In genomic region chr11:27926981-27927481, GRCh38 we compare ENCODE assay signal across 11 cellular contexts.
A peak's percentile ranks its signal among the peaks of the same experiment; 100 is the strongest.
DNase-seq lines count a peak whose midpoint lies in the region; ATAC-seq, FAIRE-seq and TF ChIP-seq lines count a peak whose summit lies in the region.
"Had no signal": no experiment of that assay in that cellular context is flagged by ENCODE, and none has a peak within 500 bp of the region (broad histone marks: within the 10 kb centered on the region; RNA-seq: fewer than 3 reads in every experiment).

No MANE protein-coding gene starts in this region.

- CTCF ChIA-PET in activated CD8-positive, alpha-beta T cell treated with anti-CD3 and anti-CD28 coated beads for 36 hours (lab: Charles Lee), result interaction anchor here (1.0 kb wide), 1 partner anchor 228 kb away, joined by 3 read pairs; no protein-coding TSS in a partner anchor

- no peak for ATAC-seq in activated CD8-positive, alpha-beta T cell treated with anti-CD3 and anti-CD28 coated beads for 36 hours

- in situ Hi-C loops in astrocyte of the spinal cord (cut with HindIII; ENCODE audit: low sequenced_read_pairs), result no loop called here

- no peak overlapping the region for H3K4me3 Mint-ChIP-seq in activated CD8-positive, alpha-beta T cell treated with anti-CD3 and anti-CD28 coated beads for 36 hours
- no peak overlapping the region for H3K4me3 Mint-ChIP-seq in activated naive CD8-positive, alpha-beta T cell treated with anti-CD3 and anti-CD28 coated beads for 36 hours

- H3K4me3 ChIP-seq in astrocyte of the spinal cord (ENCODE audit: low read depth, low read length), result no peak overlapping the region
- H3K4me3 ChIP-seq: testis had no signal

- H3K27me3 Mint-ChIP-seq in activated CD8-positive, alpha-beta T cell treated with anti-CD3 and anti-CD28 coated beads for 36 hours, result no peaks in the 10 kb centered on the region
- H3K27me3 Mint-ChIP-seq in activated naive CD8-positive, alpha-beta T cell treated with anti-CD3 and anti-CD28 coated beads for 36 hours, result no peaks in the 10 kb centered on the region

- H3K4me1 Mint-ChIP-seq in activated CD8-positive, alpha-beta T cell treated with anti-CD3 and anti-CD28 coated beads for 36 hours (ENCODE audit: low read depth), result no peaks in the 10 kb centered on the region
- H3K4me1 Mint-ChIP-seq in activated naive CD8-positive, alpha-beta T cell treated with anti-CD3 and anti-CD28 coated beads for 36 hours, result no peaks in the 10 kb centered on the region

- TF ChIP-seq POLR2A in GM12892 (IDR thresholded peaks at IDR 0.05; ENCODE audit: low read depth, low read length), result no peak

- no peaks in the 10 kb centered on the region for H3K9me3 Mint-ChIP-seq in activated CD8-positive, alpha-beta T cell treated with anti-CD3 and anti-CD28 coated beads for 36 hours
- peaks cover 1% of the 10 kb centered on the region for H3K9me3 Mint-ChIP-seq in activated naive CD8-positive, alpha-beta T cell treated with anti-CD3 and anti-CD28 coated beads for 36 hours

- H3K27ac Mint-ChIP-seq in activated CD8-positive, alpha-beta T cell treated with anti-CD3 and anti-CD28 coated beads for 36 hours, result no peak overlapping the region
- H3K27ac Mint-ChIP-seq in activated naive CD8-positive, alpha-beta T cell treated with anti-CD3 and anti-CD28 coated beads for 36 hours, result no peak overlapping the region

- no peaks in the 10 kb centered on the region for H3K36me3 Mint-ChIP-seq in activated CD8-positive, alpha-beta T cell treated with anti-CD3 and anti-CD28 coated beads for 36 hours (ENCODE audit: low read depth)
- H3K36me3 Mint-ChIP-seq in activated naive CD8-positive, alpha-beta T cell treated with anti-CD3 and anti-CD28 coated beads for 36 hours, result no peaks in the 10 kb centered on the region

- intact Hi-C loops in activated CD8-positive, alpha-beta T cell treated with anti-CD3 and anti-CD28 coated beads for 36 hours (cut with micrococcal nuclease), result no loop called here

- DNase-seq in GM12892 (ENCODE audit: insufficient read length), result no peak
- peak; percentile 95 for DNase-seq in NCI-H82 (lab: John Stamatoyannopoulos, UW)
- peak; percentile 93 for DNase-seq in astrocyte of the spinal cord (ENCODE audit: low read depth, low spot score)
- peak; percentile 93 for DNase-seq in renal cortical epithelial cell (ENCODE audit: low read depth)
- no peak for DNase-seq in stimulated activated CD8-positive, alpha-beta memory T cell treated with anti-CD3 and anti-CD28 coated beads, Interleukin-4, amount 100 ng/mL, for 48 hours
- DNase-seq in activated CD8-positive, alpha-beta T cell treated with anti-CD3 and anti-CD28 coated beads for 36 hours, result no peak
- DNase-seq in activated naive CD8-positive, alpha-beta T cell treated with anti-CD3 and anti-CD28 coated beads for 36 hours, result no peak
- DNase-seq: NCI-H146; stimulated activated CD4-positive, alpha-beta T cell treated with anti-CD3 and anti-CD28 coated beads, Interleukin-2, amount 100 ng/mL, for 24 hours; testis had no signal

- POLR2A ChIA-PET in activated CD8-positive, alpha-beta T cell treated with anti-CD3 and anti-CD28 coated beads for 36 hours (lab: Charles Lee), result no interaction called here

- no peak for TF ChIP-seq CTCF in astrocyte of the spinal cord (IDR thresholded peaks at IDR 0.05; ENCODE audit: low read depth, low read length)
- TF ChIP-seq CTCF in activated CD8-positive, alpha-beta T cell treated with anti-CD3 and anti-CD28 coated beads for 36 hours (IDR thresholded peaks at IDR 0.05), result no peak

- peak; percentile 76 for FAIRE-seq in GM12892 (lab: Jason Lieb, UNC)
- FAIRE-seq: colon had no signal

Comparison
In these comparisons a context has a peak if more than half of its experiments do, and no peak if none do; other contexts are left out.
1. DNase-seq: peak in NCI-H82 (single experiment), astrocyte of the spinal cord (single experiment) and renal cortical epithelial cell (single experiment); none in GM12892 (single experiment), stimulated activated CD8-positive, alpha-beta memory T cell treated with anti-CD3 and anti-CD28 coated beads, Interleukin-4, amount 100 ng/mL, for 48 hours (single experiment), activated CD8-positive, alpha-beta T cell treated with anti-CD3 and anti-CD28 coated beads for 36 hours (single experiment) and activated naive CD8-positive, alpha-beta T cell treated with anti-CD3 and anti-CD28 coated beads for 36 hours (single experiment).